Comparison of ENCODE assay signal across 8 cellular contexts in genomic region chr14:52553002-52553670, GRCh38. TPM values are rescaled to one million over a fixed set of nuclear protein-coding genes. Genes with fewer than 3 reads are reported as not detected.
A peak's percentile ranks its signal among the peaks of the same experiment; 100 is the strongest.
DNase-seq lines count a peak whose midpoint lies in the region; ATAC-seq, FAIRE-seq and TF ChIP-seq lines count a peak whose summit lies in the region.

No MANE protein-coding gene starts in this region.

- H3K9me3 Mint-ChIP-seq in IgD-negative memory B cell (no peaks in the 10 kb centered on the region), MCF 10A (ENCODE audit: unreplicated experiment) (no peaks in the 10 kb centered on the region)

- peak overlapping the region; percentile 90 to 99 (median 96) for H3K4me3 Mint-ChIP-seq in IgD-negative memory B cell
- H3K4me3 Mint-ChIP-seq in MCF 10A (ENCODE audit: unreplicated experiment) = peak overlapping the region; percentile 80

- ATAC-seq in GM21529 (IDR thresholded peaks at IDR 0.05; ENCODE audit: unreplicated experiment) = peak; percentile 23

- no TSS peak for BruUV-seq in MCF 10A (replicated peaks; lab: Mats Ljungman, UMichigan)

- no peak for FAIRE-seq in kidney (lab: Jason Lieb, UNC)

- H3K4me1 Mint-ChIP-seq in IgD-negative memory B cell (peaks cover 0 to 16% (median 14%) of the 10 kb centered on the region in 3 donors), MCF 10A (ENCODE audit: insufficient read depth, unreplicated experiment) (peaks cover 12% of the 10 kb centered on the region)

- peak overlapping the region; percentile 74 to 78 for H3K9ac ChIP-seq in kidney (ENCODE audit: low read length in 2 of 2)

- POLR2A ChIA-PET in MCF 10A (lab: Yijun Ruan, JAX) = interaction anchor here (0.6 to 3.9 kb wide), 28 partner anchors 9 to 1106 kb away, joined by 3 to 59 read pairs (median 5); partner anchors contain the start of genes ERO1A, PSMC6 and STYX

- CTCF ChIA-PET in MCF 10A (lab: Yijun Ruan, JAX) = interaction anchor here (0.5 to 0.6 kb wide), 2 partner anchors 280 to 464 kb away, joined by 3 read pairs; no protein-coding TSS in a partner anchor

- peak overlapping the region in 2 of 3 donors; percentile 76 to 92 for H3K27ac Mint-ChIP-seq in IgD-negative memory B cell
- H3K27ac Mint-ChIP-seq in MCF 10A (ENCODE audit: low read depth, unreplicated experiment) = no peak overlapping the region

- peaks cover 11 to 15% of the 10 kb centered on the region in 2 donors for H3K4me1 ChIP-seq in kidney (ENCODE audit: control insufficient read depth in 1 of 2, insufficient read depth in 1 of 2, low read depth in 1 of 2, low read length in 2 of 2)

- H3K9me3 ChIP-seq in kidney (ENCODE audit: control insufficient read depth in 1 of 2, low read length in 2 of 2) = no peaks in the 10 kb centered on the region

- H3K36me3 Mint-ChIP-seq in IgD-negative memory B cell (peaks cover 2% of the 10 kb centered on the region), MCF 10A (ENCODE audit: insufficient read depth, unreplicated experiment) (no peaks in the 10 kb centered on the region)

- TF ChIP-seq CTCF in MCF 10A (IDR thresholded peaks at IDR 0.05; ENCODE audit: unreplicated experiment) (no peak), kidney (IDR thresholded peaks at IDR 0.05; ENCODE audit: borderline replicate concordance, extremely low read depth, insufficient read depth) (no peak)

- intact Hi-C loops in MCF 10A (cut with micrococcal nuclease) (loop anchor here (5.0 kb wide), 2 partner anchors 84 to 139 kb away; no protein-coding TSS in a partner anchor), kidney (cut with DNase I) (no loop called here)

- peak overlapping the region; percentile 72 to 79 for H3K4me3 ChIP-seq in kidney (ENCODE audit: low read length in 2 of 2)

- DNase-seq in COLO668 (lab: John Stamatoyannopoulos, UW; ENCODE audit: unreplicated experiment) (peak; percentile 72), T-helper 1 cell (peak in 3 of 5 donors; percentile 27 to 45 (median 30)), MCF 10A (ENCODE audit: unreplicated experiment) (peak; percentile 11), kidney (peak; percentile 84), NCI-H524 treated with DMSO at 0.1 percent for 48 hours (lab: John Stamatoyannopoulos, UW) (no peak)
- DNase-seq in stimulated activated CD4-positive, alpha-beta T cell treated with anti-CD3 and anti-CD28 coated beads, Interleukin-2, amount 100 ng/mL, for 24 hours = peak; percentile 43 to 48

- peak overlapping the region in 1 of 2 donors; percentile 10 for H3K27ac ChIP-seq in kidney (ENCODE audit: low read depth in 2 of 2, low read length in 2 of 2)

- no peaks in the 10 kb centered on the region for H3K36me3 ChIP-seq in kidney (ENCODE audit: control insufficient read depth in 1 of 2, insufficient read depth in 2 of 2, low read length in 2 of 2)

- H3K27me3 Mint-ChIP-seq in IgD-negative memory B cell = peaks cover 5% of the 10 kb centered on the region
- H3K27me3 Mint-ChIP-seq in MCF 10A (ENCODE audit: insufficient read depth, unreplicated experiment) = no peaks in the 10 kb centered on the region

RNA-seq across cellular contexts. Expression of gene GPR137C, which starts 0.5 kb away (rescaled TPM):
- polyA plus RNA-seq in IgD-negative memory B cell = not detected
- 0.10 TPM in 1 of 2 replicates, not detected in the other for total RNA-seq in MCF 10A (2022)
- 0.54 TPM for total RNA-seq in kidney
- 0.24 TPM for polyA plus RNA-seq in kidney (ENCODE audit: insufficient read depth, low read depth, low replicate concordance)

RNA-seq across cellular contexts. Expression of gene TXNDC16, which starts 0.8 kb away (rescaled TPM):
- polyA plus RNA-seq in IgD-negative memory B cell (0.71 TPM), kidney (ENCODE audit: insufficient read depth, low read depth, low replicate concordance) (2.6 TPM)
- total RNA-seq in MCF 10A (2022) (2.2 and 3.8 TPM in 2 replicates), kidney (7.3 TPM)
